1 cellular context compared by ENCODE assay signal in genomic region chr17:34420254-34420766, GRCh38.
A peak's percentile ranks its signal among the peaks of the same experiment; 100 is the strongest.
TF ChIP-seq lines count a peak whose summit lies in the region.

No MANE protein-coding gene starts in this region.

TF ChIP-seq in HEK293, 187 proteins besides CTCF, POLR2A, EP300 and RAD21 (continued from another document):
- TF ChIP-seq ZNF274 (IDR thresholded peaks at IDR 0.05; ENCODE audit: low read length) (no peak), ZNF274 (tag by site-specific recombination; IDR thresholded peaks at IDR 0.05; ENCODE audit: borderline replicate concordance) (no peak), ZNF2 (tag by site-specific recombination; IDR thresholded peaks at IDR 0.05) (no peak), ZNF335 (tag by site-specific recombination; conservative IDR thresholded peaks at IDR 0.05) (peak; percentile 61), ZNF138 (tag by site-specific recombination; IDR thresholded peaks at IDR 0.05; ENCODE audit: borderline replicate concordance) (no peak), ZNF830 (tag by site-specific recombination; IDR thresholded peaks at IDR 0.05; ENCODE audit: low read depth) (no peak), ZNF654 (tag by site-specific recombination; IDR thresholded peaks at IDR 0.05; ENCODE audit: low read depth) (peak; percentile 89), ZBTB20 (tag by site-specific recombination; IDR thresholded peaks at IDR 0.05) (no peak), ZNF221 (tag by site-specific recombination; IDR thresholded peaks at IDR 0.05; ENCODE audit: borderline replicate concordance) (no peak), ZBTB8A (tag by site-specific recombination; IDR thresholded peaks at IDR 0.05) (no peak), ZNF416 (tag by site-specific recombination; IDR thresholded peaks at IDR 0.05) (no peak), ZFP3 (tag by site-specific recombination; IDR thresholded peaks at IDR 0.05; ENCODE audit: low read depth) (no peak), ZSCAN18 (tag by site-specific recombination; IDR thresholded peaks at IDR 0.05) (no peak), ZNF404 (tag by site-specific recombination; IDR thresholded peaks at IDR 0.05) (no peak), ZNF354C (tag by site-specific recombination; IDR thresholded peaks at IDR 0.05; ENCODE audit: borderline replicate concordance, low read depth) (no peak), ZNF707 (tag by site-specific recombination; IDR thresholded peaks at IDR 0.05) (no peak), ZNF24 (tag by site-specific recombination; IDR thresholded peaks at IDR 0.05) (peak; percentile 54; the same call in 1 of the 2 replicates), ZNF510 (tag by site-specific recombination; IDR thresholded peaks at IDR 0.05; ENCODE audit: insufficient replicate concordance) (no peak), ZNF341 (tag by site-specific recombination; IDR thresholded peaks at IDR 0.05; ENCODE audit: low read depth) (no peak), ZNF132 (tag by site-specific recombination; IDR thresholded peaks at IDR 0.05; ENCODE audit: borderline replicate concordance) (no peak)
- TF ChIP-seq, protein P1, sequence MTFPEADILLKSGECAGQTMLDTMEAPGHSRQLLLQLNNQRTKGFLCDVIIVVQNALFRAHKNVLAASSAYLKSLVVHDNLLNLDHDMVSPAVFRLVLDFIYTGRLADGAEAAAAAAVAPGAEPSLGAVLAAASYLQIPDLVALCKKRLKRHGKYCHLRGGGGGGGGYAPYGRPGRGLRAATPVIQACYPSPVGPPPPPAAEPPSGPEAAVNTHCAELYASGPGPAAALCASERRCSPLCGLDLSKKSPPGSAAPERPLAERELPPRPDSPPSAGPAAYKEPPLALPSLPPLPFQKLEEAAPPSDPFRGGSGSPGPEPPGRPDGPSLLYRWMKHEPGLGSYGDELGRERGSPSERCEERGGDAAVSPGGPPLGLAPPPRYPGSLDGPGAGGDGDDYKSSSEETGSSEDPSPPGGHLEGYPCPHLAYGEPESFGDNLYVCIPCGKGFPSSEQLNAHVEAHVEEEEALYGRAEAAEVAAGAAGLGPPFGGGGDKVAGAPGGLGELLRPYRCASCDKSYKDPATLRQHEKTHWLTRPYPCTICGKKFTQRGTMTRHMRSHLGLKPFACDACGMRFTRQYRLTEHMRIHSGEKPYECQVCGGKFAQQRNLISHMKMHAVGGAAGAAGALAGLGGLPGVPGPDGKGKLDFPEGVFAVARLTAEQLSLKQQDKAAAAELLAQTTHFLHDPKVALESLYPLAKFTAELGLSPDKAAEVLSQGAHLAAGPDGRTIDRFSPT (tag by site-specific recombination; IDR thresholded peaks at IDR 0.05): no peak
- TF ChIP-seq, protein P2, sequence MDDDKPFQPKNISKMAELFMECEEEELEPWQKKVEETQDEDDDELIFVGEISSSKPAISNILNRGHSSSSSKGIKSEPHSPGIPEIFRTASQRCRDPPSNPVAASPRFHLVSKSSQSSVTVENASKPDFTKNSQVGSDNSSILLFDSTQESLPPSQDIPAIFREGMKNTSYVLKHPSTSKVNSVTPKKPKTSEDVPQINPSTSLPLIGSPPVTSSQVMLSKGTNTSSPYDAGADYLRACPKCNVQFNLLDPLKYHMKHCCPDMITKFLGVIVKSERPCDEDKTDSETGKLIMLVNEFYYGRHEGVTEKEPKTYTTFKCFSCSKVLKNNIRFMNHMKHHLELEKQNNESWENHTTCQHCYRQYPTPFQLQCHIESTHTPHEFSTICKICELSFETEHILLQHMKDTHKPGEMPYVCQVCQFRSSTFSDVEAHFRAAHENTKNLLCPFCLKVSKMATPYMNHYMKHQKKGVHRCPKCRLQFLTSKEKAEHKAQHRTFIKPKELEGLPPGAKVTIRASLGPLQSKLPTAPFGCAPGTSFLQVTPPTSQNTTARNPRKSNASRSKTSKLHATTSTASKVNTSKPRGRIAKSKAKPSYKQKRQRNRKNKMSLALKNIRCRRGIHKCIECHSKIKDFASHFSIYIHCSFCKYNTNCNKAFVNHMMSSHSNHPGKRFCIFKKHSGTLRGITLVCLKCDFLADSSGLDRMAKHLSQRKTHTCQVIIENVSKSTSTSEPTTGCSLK (tag by site-specific recombination; IDR thresholded peaks at IDR 0.05): no peak
- TF ChIP-seq, protein P3, sequence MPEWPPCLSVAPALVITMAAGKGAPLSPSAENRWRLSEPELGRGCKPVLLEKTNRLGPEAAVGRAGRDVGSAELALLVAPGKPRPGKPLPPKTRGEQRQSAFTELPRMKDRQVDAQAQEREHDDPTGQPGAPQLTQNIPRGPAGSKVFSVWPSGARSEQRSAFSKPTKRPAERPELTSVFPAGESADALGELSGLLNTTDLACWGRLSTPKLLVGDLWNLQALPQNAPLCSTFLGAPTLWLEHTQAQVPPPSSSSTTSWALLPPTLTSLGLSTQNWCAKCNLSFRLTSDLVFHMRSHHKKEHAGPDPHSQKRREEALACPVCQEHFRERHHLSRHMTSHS (tag by site-specific recombination; IDR thresholded peaks at IDR 0.05): no peak
